In the genomic region with DNA sequence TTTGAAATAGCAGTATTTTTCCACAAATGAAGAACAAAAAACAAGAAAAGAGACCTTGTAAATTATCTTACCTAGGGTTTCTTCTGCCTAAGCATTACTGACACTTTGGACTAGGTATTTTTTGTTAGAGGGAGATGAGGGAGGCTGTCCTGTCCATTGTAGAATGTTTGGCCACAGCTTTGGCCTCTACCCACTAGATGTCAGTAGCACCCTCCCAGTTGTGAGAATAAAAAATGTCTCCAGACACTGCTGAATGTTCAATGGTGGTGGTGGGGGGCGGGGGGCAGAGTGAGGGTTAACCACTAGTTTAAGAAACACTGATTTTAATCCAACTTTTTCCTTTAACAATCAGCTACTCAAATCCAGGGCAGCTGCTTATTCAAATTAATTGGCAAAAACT, we compare ENCODE assay signal across 9 cellular contexts. TPM values are rescaled to one million over a fixed set of nuclear protein-coding genes. Genes with fewer than 3 reads are reported as not detected.
DNase-seq lines count a peak whose midpoint lies in the region; ATAC-seq, FAIRE-seq and TF ChIP-seq lines count a peak whose summit lies in the region.
"Had no signal": no experiment of that assay in that cellular context is flagged by ENCODE, and none has a peak within 500 bp of the region (broad histone marks: within the 10 kb centered on the region; RNA-seq: fewer than 3 reads in every experiment).

No MANE protein-coding gene starts in this region.

- in situ Hi-C loops in GM12878 (cut with MboI): no loop called here

- H3K36me3 ChIP-seq in BJ (ENCODE audit: control insufficient read depth, insufficient read depth, low read length): peaks cover 2% of the 10 kb centered on the region
- H3K36me3 ChIP-seq in GM12878 (ENCODE audit: control insufficient read depth in 2 of 2, insufficient read depth in 2 of 2, low read length in 1 of 2): peaks cover under 1 to 18% of the 10 kb centered on the region in 2 experiments

- no peak overlapping the region for H3K4me2 ChIP-seq in GM12878 (ENCODE audit: control insufficient read depth, insufficient read depth)

- no peak overlapping the region for H3K27ac Mint-ChIP-seq in memory B cell

- no peak for DNase-seq in BJ (ENCODE audit: low read depth)
- DNase-seq in GM12878 (ENCODE audit: low read depth, low spot score): no peak
- no peak for DNase-seq in memory B cell (ENCODE audit: low spot score in 2 of 2)
- no peak for DNase-seq in GF-D8 (lab: John Stamatoyannopoulos, UW)
- DNase-seq in NCI-H524 (lab: John Stamatoyannopoulos, UW): no peak
- DNase-seq in kidney glomerular epithelial cell (lab: John Stamatoyannopoulos, UW): no peak

- H3K9ac ChIP-seq in GM12878 (ENCODE audit: control insufficient read depth, insufficient read depth, low read length): no peak overlapping the region

- RAD21 ChIA-PET in GM12878 (lab: Charles Lee; ENCODE audit: unreplicated experiment): interaction anchor here (0.6 to 3.1 kb wide), 7 partner anchors 24 to 462 kb away, joined by 3 to 21 read pairs (median 4); no protein-coding TSS in a partner anchor

- no peaks in the 10 kb centered on the region for H4K20me1 ChIP-seq in GM12878 (ENCODE audit: control insufficient read depth, insufficient read depth)

- BruUV-seq in GM12878 (replicated peaks; lab: Mats Ljungman, UMichigan): no TSS peak

- H3K9me3 Mint-ChIP-seq in memory B cell: no peaks in the 10 kb centered on the region
- H3K9me3 Mint-ChIP-seq: stimulated activated naive CD8-positive, alpha-beta T cell treated with anti-CD3 and anti-CD28 coated beads, Interleukin-15, Interleukin-2, amounts not matched to agents 100 ng/mL and 50 ng/mL, for 24 hours had no signal

- TF ChIP-seq CTCF in BJ (IDR thresholded peaks at IDR 0.05; ENCODE audit: insufficient read depth, low read depth, low read length) (peak; percentile 68), GM12878 (IDR thresholded peaks at IDR 0.05 in 2 of 3, conservative IDR thresholded peaks at IDR 0.05 in 1 of 3; ENCODE audit: control insufficient read depth in 2 of 3, extremely low read depth in 1 of 3, insufficient read depth in 1 of 3, low read depth in 3 of 3, low read length in 3 of 3) (peak; percentile 59 to 77 (median 70))

- H3K79me2 ChIP-seq in GM12878 (ENCODE audit: control insufficient read depth, insufficient read depth, low read length): no peaks in the 10 kb centered on the region

- H3K4me3 ChIP-seq in BJ (ENCODE audit: low read depth, low read length) (no peak overlapping the region), GM12878 (no peak overlapping the region)

- TF ChIP-seq EP300 in GM12878 (IDR thresholded peaks at IDR 0.05; ENCODE audit: borderline replicate concordance in 1 of 2, control insufficient read depth in 1 of 2, low read depth in 2 of 2, low read length in 2 of 2): no peak

- H3K27me3 Mint-ChIP-seq in memory B cell: no peaks in the 10 kb centered on the region
- H3K27me3 Mint-ChIP-seq: stimulated activated naive CD8-positive, alpha-beta T cell treated with anti-CD3 and anti-CD28 coated beads, Interleukin-15, Interleukin-2, amounts not matched to agents 100 ng/mL and 50 ng/mL, for 24 hours had no signal

- peak; percentile 88 for TF ChIP-seq RAD21 in GM12878 (IDR thresholded peaks at IDR 0.05; ENCODE audit: insufficient read depth, low read depth, low read length)

- ATAC-seq in GM19324 (IDR thresholded peaks at IDR 0.05; ENCODE audit: low FRiP score, unreplicated experiment) (peak; percentile 59), HG03378 (IDR thresholded peaks at IDR 0.05; ENCODE audit: unreplicated experiment) (peak; percentile 74), GM12878 (peak; percentile 94), memory B cell (ENCODE audit: low read depth) (peak; percentile 65)

- H2AFZ ChIP-seq in GM12878 (ENCODE audit: control insufficient read depth, low read depth, low read length): no peak overlapping the region

- POLR2A ChIA-PET in BJ (lab: Charles Lee) (no interaction called here), GM12878 (lab: Charles Lee) (interaction anchor here (0.7 to 2.4 kb wide), 3 partner anchors 16 to 80 kb away, joined by 3 to 13 read pairs (median 4); no protein-coding TSS in a partner anchor)

- H3K36me3 Mint-ChIP-seq in memory B cell: peaks cover 21% of the 10 kb centered on the region

- no peaks in the 10 kb centered on the region for H3K27me3 ChIP-seq in BJ (ENCODE audit: control insufficient read depth, insufficient read depth, low read length)
- no peaks in the 10 kb centered on the region for H3K27me3 ChIP-seq in GM12878 (replicated peaks in 1 of 2; ENCODE audit: control insufficient read depth in 2 of 2, insufficient read depth in 2 of 2, low read length in 1 of 2)

- SMC1A ChIA-PET in GM12878 (lab: Charles Lee; ENCODE audit: uncharacterized antibody, unreplicated experiment): interaction anchor here (0.9 to 2.8 kb wide), 14 partner anchors 13 to 463 kb away, joined by 3 to 17 read pairs (median 4); a partner anchor contains a TSS

- H3K27ac ChIP-seq in GM12878 (ENCODE audit: control insufficient read depth, insufficient read depth): peak overlapping the region; percentile 42; the same call in 1 of the 2 replicates

- WGBS in GM12878 (ENCODE audit: insufficient coverage, insufficient replicate concordance, low lambda C conversion rate, missing lambda C conversion rate): 7% methylated on average over 1 of the region's 1 CpG

- H3K9me3 ChIP-seq in GM12878 (replicated peaks; ENCODE audit: control insufficient read depth, insufficient read depth, low read length): no peaks in the 10 kb centered on the region

- no peaks in the 10 kb centered on the region for H3K4me1 Mint-ChIP-seq in memory B cell

- no peak for FAIRE-seq in GM12878 (lab: Jason Lieb, UNC)

- H3K4me3 Mint-ChIP-seq in memory B cell: no peak overlapping the region
- H3K4me3 Mint-ChIP-seq: stimulated activated naive CD8-positive, alpha-beta T cell treated with anti-CD3 and anti-CD28 coated beads, Interleukin-15, Interleukin-2, amounts not matched to agents 100 ng/mL and 50 ng/mL, for 24 hours had no signal

- no peak for TF ChIP-seq POLR2A in GM12878 (IDR thresholded peaks at IDR 0.05; ENCODE audit: low read depth, low read length)

- CTCF ChIA-PET in BJ (lab: Yijun Ruan, JAX) (interaction anchor here (0.6 to 1.5 kb wide), 6 partner anchors 13 to 500 kb away, joined by 3 to 4 read pairs (median 4); no protein-coding TSS in a partner anchor), GM12878 (lab: Yijun Ruan, JAX) (interaction anchor here (0.6 to 3.8 kb wide), 17 partner anchors 10 to 462 kb away, joined by 3 to 21 read pairs (median 5); no protein-coding TSS in a partner anchor)

- intact Hi-C loops in GM12878 (cut with micrococcal nuclease; ENCODE audit: unreplicated experiment): loop anchor here (1.0 to 2.0 kb wide), 4 partner anchors 80 to 464 kb away; a partner anchor contains a TSS

- peaks cover 7% of the 10 kb centered on the region; the same call in 1 of the 2 replicates for H3K4me1 ChIP-seq in GM12878 (ENCODE audit: control insufficient read depth, insufficient read depth, low read length)

RNA-seq across cellular contexts. Expression of a gene that starts 25.8 kb away (rescaled TPM):
- polyA plus RNA-seq in BJ (2011; rRNA removed): 13.3 and 21.4 TPM in 2 replicates
- 17.0 and 17.4 TPM in 2 replicates for polyA minus RNA-seq in BJ (2011; rRNA and poly(A)+ RNA removed)
- total RNA-seq in GM12878 (2013; cell fraction: nucleolus; rRNA removed): 119 and 122 TPM in 2 replicates
- total RNA-seq in GM12878 (2014; rRNA removed): 14.1 and 15.5 TPM in 2 replicates
- 16.1 and 17.2 TPM in 2 replicates for total RNA-seq in GM12878 (2014; rRNA removed; fragmentation: Illumina TruSeq; extraction: Trizol)
- total RNA-seq in GM12878 (2021): 21.4 and 22.8 TPM in 2 replicates
- 5.8 TPM for polyA plus RNA-seq in GM12878 (2011; ENCODE audit: low read depth)
- 26.3 and 35.0 TPM in 2 replicates for polyA plus RNA-seq in GM12878 (2011; rRNA removed)
- polyA plus RNA-seq in GM12878 (2011; cell fraction: cytosol; rRNA removed): 12.1 and 13.0 TPM in 2 replicates
- polyA plus RNA-seq in GM12878 (2011; cell fraction: nucleus; rRNA removed): 40.0 and 42.7 TPM in 2 replicates
- polyA plus RNA-seq in GM12878 (2012): 8.4 and 9.3 TPM in 2 replicates
- 19.2 and 25.2 TPM in 2 replicates for polyA plus RNA-seq in GM12878 (2014; fragmentation: Illumina TruSeq; extraction: Trizol)
- polyA plus RNA-seq in GM12878 (2014; fragmentation: Nextera tagmentation; extraction: Ambion mirVana): 1 to 10 TPM; 2.8 to 4.4 TPM
- 10.0 and 13.0 TPM in 2 replicates for polyA plus RNA-seq in GM12878 (2014; rRNA removed)
- 1 to 10 TPM; 2.2 to 8.3 TPM for polyA plus RNA-seq in GM12878 (2016; fragmentation: Nextera tagmentation; extraction: Ambion mirVana)
- polyA minus RNA-seq in GM12878 (2011; rRNA and poly(A)+ RNA removed): 35.2 and 36.7 TPM in 2 replicates
- polyA minus RNA-seq in GM12878 (2011; cell fraction: cytosol; rRNA and poly(A)+ RNA removed): 10.3 and 10.6 TPM in 2 replicates
- 39.0 and 66.1 TPM in 2 replicates for polyA minus RNA-seq in GM12878 (2011; cell fraction: nucleus; rRNA and poly(A)+ RNA removed)

RNA-seq across cellular contexts. Expression of a gene that starts 56.5 kb away (rescaled TPM):
- polyA plus RNA-seq in BJ (2011; rRNA removed): 50.6 and 86.3 TPM in 2 replicates
- 33.8 and 41.8 TPM in 2 replicates for polyA minus RNA-seq in BJ (2011; rRNA and poly(A)+ RNA removed)
- total RNA-seq in GM12878 (2013; cell fraction: nucleolus; rRNA removed): 217 and 237 TPM in 2 replicates
- total RNA-seq in GM12878 (2014; rRNA removed): 147 and 158 TPM in 2 replicates
- total RNA-seq in GM12878 (2014; rRNA removed; fragmentation: Illumina TruSeq; extraction: Trizol): 168 and 172 TPM in 2 replicates
- 109 and 115 TPM in 2 replicates for total RNA-seq in GM12878 (2021)
- polyA plus RNA-seq in GM12878 (2011; ENCODE audit: low read depth): 46.8 TPM
- 149 and 220 TPM in 2 replicates for polyA plus RNA-seq in GM12878 (2011; rRNA removed)
- polyA plus RNA-seq in GM12878 (2011; cell fraction: cytosol; rRNA removed): 99.2 and 112 TPM in 2 replicates
- polyA plus RNA-seq in GM12878 (2011; cell fraction: nucleus; rRNA removed): 146 and 163 TPM in 2 replicates
- polyA plus RNA-seq in GM12878 (2012): 51.6 and 54.1 TPM in 2 replicates
- polyA plus RNA-seq in GM12878 (2014; fragmentation: Illumina TruSeq; extraction: Trizol): 167 and 221 TPM in 2 replicates
- polyA plus RNA-seq in GM12878 (2014; fragmentation: Nextera tagmentation; extraction: Ambion mirVana): 100 to 1,000 TPM in 1 of 2 experiments, 10 to 100 TPM in 1; 75.9 to 108 TPM
- polyA plus RNA-seq in GM12878 (2014; rRNA removed): 72.2 and 97.9 TPM in 2 replicates
- polyA plus RNA-seq in GM12878 (2016; fragmentation: Nextera tagmentation; extraction: Ambion mirVana): 100 to 1,000 TPM; 124 to 144 TPM
- 199 and 265 TPM in 2 replicates for polyA minus RNA-seq in GM12878 (2011; rRNA and poly(A)+ RNA removed)
- 58.4 and 60.6 TPM in 2 replicates for polyA minus RNA-seq in GM12878 (2011; cell fraction: cytosol; rRNA and poly(A)+ RNA removed)
- polyA minus RNA-seq in GM12878 (2011; cell fraction: nucleus; rRNA and poly(A)+ RNA removed): 48.6 and 54.9 TPM in 2 replicates

RNA-seq across cellular contexts. Expression of a gene that starts 56.6 kb away (rescaled TPM):
- 10.3 and 21.0 TPM in 2 replicates for polyA plus RNA-seq in BJ (2011; rRNA removed)
- 7.0 and 7.9 TPM in 2 replicates for polyA minus RNA-seq in BJ (2011; rRNA and poly(A)+ RNA removed)
- 93.9 and 108 TPM in 2 replicates for total RNA-seq in GM12878 (2013; cell fraction: nucleolus; rRNA removed)
- total RNA-seq in GM12878 (2014; rRNA removed): 26.8 and 31.0 TPM in 2 replicates
- total RNA-seq in GM12878 (2014; rRNA removed; fragmentation: Illumina TruSeq; extraction: Trizol): 44.1 and 44.9 TPM in 2 replicates
- 21.6 and 23.8 TPM in 2 replicates for total RNA-seq in GM12878 (2021)
- 17.7 TPM for polyA plus RNA-seq in GM12878 (2011; ENCODE audit: low read depth)
- 52.9 and 76.8 TPM in 2 replicates for polyA plus RNA-seq in GM12878 (2011; rRNA removed)
- 21.2 and 26.0 TPM in 2 replicates for polyA plus RNA-seq in GM12878 (2011; cell fraction: cytosol; rRNA removed)
- 23.9 and 26.9 TPM in 2 replicates for polyA plus RNA-seq in GM12878 (2011; cell fraction: nucleus; rRNA removed)
- 17.7 and 21.8 TPM in 2 replicates for polyA plus RNA-seq in GM12878 (2012)
- 43.7 and 58.0 TPM in 2 replicates for polyA plus RNA-seq in GM12878 (2014; fragmentation: Illumina TruSeq; extraction: Trizol)
- 10 to 100 TPM; 60.2 to 73.7 TPM for polyA plus RNA-seq in GM12878 (2014; fragmentation: Nextera tagmentation; extraction: Ambion mirVana)
- polyA plus RNA-seq in GM12878 (2014; rRNA removed): 25.0 and 34.0 TPM in 2 replicates
- polyA plus RNA-seq in GM12878 (2016; fragmentation: Nextera tagmentation; extraction: Ambion mirVana): 10 to 100 TPM; 56.1 to 62.6 TPM
- polyA minus RNA-seq in GM12878 (2011; rRNA and poly(A)+ RNA removed): 42.6 and 42.8 TPM in 2 replicates
- polyA minus RNA-seq in GM12878 (2011; cell fraction: cytosol; rRNA and poly(A)+ RNA removed): 4.4 and 4.5 TPM in 2 replicates
- 34.2 and 53.3 TPM in 2 replicates for polyA minus RNA-seq in GM12878 (2011; cell fraction: nucleus; rRNA and poly(A)+ RNA removed)
